ENCODE assay signal across 18 cellular contexts in the genomic region with DNA sequence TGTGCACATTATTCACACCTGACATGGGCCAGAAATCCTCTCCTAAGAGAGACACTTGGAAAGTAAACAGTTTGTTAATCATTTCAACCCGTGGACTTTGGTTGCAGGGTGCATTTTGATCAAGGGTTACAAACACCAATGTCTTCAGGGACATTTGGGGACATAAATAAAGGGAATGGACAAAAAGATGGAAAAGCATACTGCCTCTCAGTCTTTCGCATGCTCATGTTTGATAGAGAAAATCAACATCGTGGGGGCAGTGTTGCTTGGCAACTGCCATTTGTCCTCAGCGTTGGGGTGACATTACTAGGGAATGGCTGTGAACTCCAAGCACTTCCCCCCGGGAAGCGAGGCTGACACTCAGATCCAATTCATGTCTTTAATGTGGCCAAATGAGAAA.
DNase-seq lines count a peak whose midpoint lies in the region; ATAC-seq lines count a peak whose summit lies in the region.
"Had no signal": no experiment of that assay in that cellular context is flagged by ENCODE, and none has a peak within 500 bp of the region (broad histone marks: within the 10 kb centered on the region; RNA-seq: fewer than 3 reads in every experiment).

No MANE protein-coding gene starts in this region.

- peak overlapping the region; percentile 51 for H3K27ac Mint-ChIP-seq in activated CD4-positive, alpha-beta T cell treated with anti-CD3 and anti-CD28 coated beads, Interleukin-2, amount 10 ng/mL, durations not matched to agents 24 days and 14 days
- peak overlapping the region; percentile 51 for H3K27ac Mint-ChIP-seq in T-helper 17 cell
- H3K27ac Mint-ChIP-seq: activated CD4-positive, alpha-beta memory T cell treated with anti-CD3 and anti-CD28 coated beads, Interleukin-2, amount 10 ng/mL, durations not matched to agents 7 days and 5 days had no signal

- H3K4me1 Mint-ChIP-seq in activated CD4-positive, alpha-beta T cell treated with anti-CD3 and anti-CD28 coated beads, Interleukin-2, amount 10 ng/mL, durations not matched to agents 24 days and 14 days, result peaks cover 59% of the 10 kb centered on the region
- H3K4me1 Mint-ChIP-seq in T-helper 17 cell, result peaks cover 29% of the 10 kb centered on the region

- no peak for ATAC-seq in T-helper 17 cell
- ATAC-seq in HG02678 (IDR thresholded peaks at IDR 0.05; ENCODE audit: unreplicated experiment), result no peak
- ATAC-seq: HCT116 had no signal

- H3K9ac ChIP-seq in skeletal muscle tissue (ENCODE audit: low read depth in 1 of 3, low read length in 3 of 3), result peak overlapping the region in 1 of 3 donors; percentile 16

- DNase-seq in activated CD4-positive, alpha-beta T cell treated with anti-CD3 and anti-CD28 coated beads, Interleukin-2, amount 10 ng/mL, durations not matched to agents 24 days and 14 days, result no peak
- DNase-seq in activated CD4-positive, alpha-beta T cell treated with anti-CD3 and anti-CD28 coated beads, Interleukin-2, amount 50 U/mL, for 1 hour, result no peak
- DNase-seq in T-helper 17 cell (no peak), iPS-NIHi7 (ENCODE audit: extremely low spot score) (peak; percentile 5), OCI-M1 (lab: John Stamatoyannopoulos, UW) (no peak), ureter (ENCODE audit: low spot score) (no peak)
- DNase-seq: activated CD4-positive, alpha-beta memory T cell treated with anti-CD3 and anti-CD28 coated beads, Interleukin-2, amount 10 ng/mL, durations not matched to agents 7 days and 5 days; activated gamma-delta T cell treated with Interleukin-2 at 50 U/mL for 16 hours; CD8-positive, alpha-beta memory T cell; cortex of kidney; MM.1S; NCI-H2081 treated with DMSO at 0.1 percent for 48 hours; NCI-H748 treated with DMSO at 0.1 percent for 48 hours; stimulated activated naive CD4-positive, alpha-beta T cell had no signal

- H3K36me3 Mint-ChIP-seq in activated CD4-positive, alpha-beta T cell treated with anti-CD3 and anti-CD28 coated beads, Interleukin-2, amount 10 ng/mL, durations not matched to agents 24 days and 14 days (ENCODE audit: low read depth), result peaks cover 14% of the 10 kb centered on the region
- H3K36me3 Mint-ChIP-seq in T-helper 17 cell (ENCODE audit: low read depth), result no peaks in the 10 kb centered on the region

- H3K27ac ChIP-seq in skeletal muscle tissue (ENCODE audit: low read depth, low read length), result peak overlapping the region; percentile 44
- H3K27ac ChIP-seq: ovary had no signal

- H3K9me3 ChIP-seq in T-helper 17 cell (ENCODE audit: control insufficient read depth, low read length, poor library complexity, severe bottlenecking) (no peaks in the 10 kb centered on the region), skeletal muscle tissue (ENCODE audit: control insufficient read depth in 3 of 3, low read length in 3 of 3) (no peaks in the 10 kb centered on the region)
- H3K9me3 ChIP-seq: ovary had no signal

- H3K27me3 ChIP-seq in skeletal muscle tissue (ENCODE audit: control insufficient read depth in 3 of 3, insufficient read depth in 3 of 3, low read length in 3 of 3), result no peaks in the 10 kb centered on the region
- H3K27me3 ChIP-seq: ovary had no signal

- peaks cover 8 to 25% (median 14%) of the 10 kb centered on the region in 3 donors for H3K4me1 ChIP-seq in skeletal muscle tissue (ENCODE audit: control insufficient read depth in 3 of 3, insufficient read depth in 3 of 3, low read length in 3 of 3)

- intact Hi-C loops in activated CD4-positive, alpha-beta T cell treated with anti-CD3 and anti-CD28 coated beads, Interleukin-2, amount 10 ng/mL, durations not matched to agents 24 days and 14 days (cut with micrococcal nuclease), result no loop called here

- H3K36me3 ChIP-seq in skeletal muscle tissue (ENCODE audit: control insufficient read depth in 3 of 3, insufficient read depth in 3 of 3, low read length in 3 of 3), result no peaks in the 10 kb centered on the region
- H3K36me3 ChIP-seq: ovary had no signal

- H3K4me3 ChIP-seq in skeletal muscle tissue (ENCODE audit: low read length in 3 of 3), result no peak overlapping the region
- H3K4me3 ChIP-seq: ovary had no signal

- H3K27me3 Mint-ChIP-seq in activated CD4-positive, alpha-beta T cell treated with anti-CD3 and anti-CD28 coated beads, Interleukin-2, amount 10 ng/mL, durations not matched to agents 24 days and 14 days, result no peaks in the 10 kb centered on the region
- H3K27me3 Mint-ChIP-seq in T-helper 17 cell, result no peaks in the 10 kb centered on the region
- H3K27me3 Mint-ChIP-seq: activated CD4-positive, alpha-beta memory T cell treated with anti-CD3 and anti-CD28 coated beads, Interleukin-2, amount 10 ng/mL, durations not matched to agents 7 days and 5 days; CD8-positive, alpha-beta memory T cell had no signal

- no peaks in the 10 kb centered on the region for H3K9me3 Mint-ChIP-seq in activated CD4-positive, alpha-beta T cell treated with anti-CD3 and anti-CD28 coated beads, Interleukin-2, amount 10 ng/mL, durations not matched to agents 24 days and 14 days
- H3K9me3 Mint-ChIP-seq: activated CD4-positive, alpha-beta memory T cell treated with anti-CD3 and anti-CD28 coated beads, Interleukin-2, amount 10 ng/mL, durations not matched to agents 7 days and 5 days; CD8-positive, alpha-beta memory T cell had no signal

- no peak overlapping the region for H3K4me3 Mint-ChIP-seq in activated CD4-positive, alpha-beta T cell treated with anti-CD3 and anti-CD28 coated beads, Interleukin-2, amount 10 ng/mL, durations not matched to agents 24 days and 14 days
- no peak overlapping the region for H3K4me3 Mint-ChIP-seq in T-helper 17 cell
- H3K4me3 Mint-ChIP-seq: activated CD4-positive, alpha-beta memory T cell treated with anti-CD3 and anti-CD28 coated beads, Interleukin-2, amount 10 ng/mL, durations not matched to agents 7 days and 5 days; CD8-positive, alpha-beta memory T cell had no signal
